In the genomic region with DNA sequence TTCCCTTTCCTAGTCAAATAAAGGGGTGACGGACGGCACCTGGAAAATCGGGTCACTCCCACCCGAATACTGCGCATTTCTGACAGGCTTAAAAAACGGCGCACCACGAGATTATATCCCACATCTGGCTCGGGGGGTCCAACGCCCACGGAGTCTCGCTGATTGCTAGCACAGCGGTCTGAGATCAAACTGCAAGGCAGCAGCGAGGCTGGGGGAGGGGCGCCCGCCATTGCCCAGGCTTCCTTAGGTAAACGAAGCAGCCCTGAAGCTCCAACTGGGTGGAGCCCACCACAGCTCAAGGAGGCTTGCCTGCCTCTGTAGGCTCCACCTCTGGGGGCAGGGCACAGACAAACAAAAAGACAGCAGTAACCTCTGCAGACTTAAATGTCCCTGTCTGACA, we compare ENCODE assay signal across 8 cellular contexts. TPM values are rescaled to one million over a fixed set of nuclear protein-coding genes. Genes with fewer than 3 reads are reported as not detected.
"Had no signal": no experiment of that assay in that cellular context is flagged by ENCODE, and none has a peak within 500 bp of the region (broad histone marks: within the 10 kb centered on the region; RNA-seq: fewer than 3 reads in every experiment).

No MANE protein-coding gene starts in this region.

RNA-seq across cellular contexts. Expression of gene PCDH11X, which starts 26.2 kb away (rescaled TPM):
- total RNA-seq: activated CD4-positive, alpha-beta T cell treated with anti-CD3 and anti-CD28 coated beads, Interleukin-2, amount 10 ng/mL, durations not matched to agents 7 days and 5 days; activated CD8-positive, alpha-beta T cell treated with anti-CD3 and anti-CD28 coated beads, Interleukin-2, amount 10 ng/mL, durations not matched to agents 7 days and 5 days; activated naive CD8-positive, alpha-beta T cell treated with anti-CD3 and anti-CD28 coated beads, Interleukin-2, amount 10 ng/mL, durations not matched to agents 7 days and 5 days; activated T-helper 2 cell treated with anti-CD3 and anti-CD28 coated beads, Interferon-gamma antibody, Interleukin-2, Interleukin-4, amounts not matched to agents 10 μg/mL and 5 μg/mL and 100 μg/mL, durations not matched to agents 14 hours and 24 hours and 36 hours; MCF 10A; OCI-LY7; T-helper 1 cell treated with Interleukin-12 subunit alpha and Interleukin-12 subunit beta and Interleukin-4 antibody, amounts not matched to agents 30 ng/mL and 1 ng/mL, for 36 hours; T-helper 2 cell treated with Interferon-gamma antibody and Interleukin-4, amounts not matched to agents 100 ng/mL and 5 ng/mL, for 36 hours had no signal
